ENCODE assay signal across 8 cellular contexts in the genomic region with DNA sequence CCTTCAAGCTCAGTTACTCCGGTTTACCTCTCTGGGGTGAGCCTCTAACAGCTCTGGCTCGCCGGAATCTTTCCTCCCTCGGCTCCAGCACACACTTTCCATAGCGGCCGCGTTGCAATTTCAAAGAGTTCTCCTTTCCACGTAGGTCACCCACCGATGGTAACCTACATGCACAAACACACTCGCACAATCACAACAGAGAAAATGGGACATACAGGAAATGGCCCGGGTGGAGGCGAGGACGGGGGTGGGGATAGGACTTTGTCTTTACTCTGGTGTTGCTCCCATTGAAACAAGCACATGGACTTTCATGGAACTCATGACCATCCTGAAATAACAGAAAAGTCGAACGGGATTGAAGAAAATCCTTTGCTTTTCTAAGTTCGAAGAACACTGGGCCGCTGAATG.
DNase-seq lines count a peak whose midpoint lies in the region; ATAC-seq lines count a peak whose summit lies in the region.

No MANE protein-coding gene starts in this region.

- peak; percentile 53 for DNase-seq in ELF-1 (ENCODE audit: low read depth, low spot score)
- DNase-seq in KBM-7 = peak; percentile 63
- peak; percentile 22 for DNase-seq in activated naive CD8-positive, alpha-beta T cell treated with anti-CD3 and anti-CD28 coated beads, Interleukin-2, amount 50 U/mL, for 24 hours
- peak; percentile 29 for DNase-seq in stimulated activated CD8-positive, alpha-beta memory T cell treated with anti-CD3 and anti-CD28 coated beads, Interleukin-4, amount 100 ng/mL, for 48 hours
- DNase-seq in NCI-H2196 treated with DMSO at 0.1 percent for 48 hours (lab: John Stamatoyannopoulos, UW; ENCODE audit: unreplicated experiment) = no peak

- H3K27me3 ChIP-seq in iPS-20b (ENCODE audit: insufficient read depth, low read length) = no peaks in the 10 kb centered on the region

- no peaks in the 10 kb centered on the region for H3K9me3 Mint-ChIP-seq in activated naive CD8-positive, alpha-beta T cell treated with anti-CD3 and anti-CD28 coated beads, Interleukin-2, amount 50 U/mL, for 24 hours

- peak overlapping the region; percentile 71 for H3K4me3 Mint-ChIP-seq in activated naive CD8-positive, alpha-beta T cell treated with anti-CD3 and anti-CD28 coated beads, Interleukin-2, amount 50 U/mL, for 24 hours

- H3K9me3 ChIP-seq in iPS-20b (ENCODE audit: insufficient read depth, low read depth, low read length) = no peaks in the 10 kb centered on the region

- H3K4me3 ChIP-seq in iPS-20b (ENCODE audit: low read length) = peak overlapping the region; percentile 87

- H3K4me1 Mint-ChIP-seq in activated naive CD8-positive, alpha-beta T cell treated with anti-CD3 and anti-CD28 coated beads, Interleukin-2, amount 50 U/mL, for 24 hours = peaks cover 13% of the 10 kb centered on the region

- in situ Hi-C loops in KBM-7 (cut with MboI; ENCODE audit: low pct_unique_long_range_greater_than_20kb, low sequenced_read_pairs) = no loop called here

- peak; percentile 42 for ATAC-seq in activated naive CD8-positive, alpha-beta T cell treated with anti-CD3 and anti-CD28 coated beads, Interleukin-2, amount 50 U/mL, for 24 hours
- ATAC-seq in GM21723 (IDR thresholded peaks at IDR 0.05; ENCODE audit: unreplicated experiment) = no peak
- ATAC-seq in HG02870 (IDR thresholded peaks at IDR 0.05; ENCODE audit: unreplicated experiment) = no peak

- peak overlapping the region; percentile 89 for H3K9ac ChIP-seq in iPS-20b (ENCODE audit: low read depth, low read length)

- peaks cover 47% of the 10 kb centered on the region for H3K27me3 Mint-ChIP-seq in activated naive CD8-positive, alpha-beta T cell treated with anti-CD3 and anti-CD28 coated beads, Interleukin-2, amount 50 U/mL, for 24 hours

- H3K27ac ChIP-seq in iPS-20b (ENCODE audit: low read length) = peak overlapping the region; percentile 16

- peaks cover 21% of the 10 kb centered on the region for H3K36me3 ChIP-seq in iPS-20b (ENCODE audit: insufficient read depth, low read depth, low read length)

- H3K27ac Mint-ChIP-seq in activated naive CD8-positive, alpha-beta T cell treated with anti-CD3 and anti-CD28 coated beads, Interleukin-2, amount 50 U/mL, for 24 hours = peak overlapping the region; percentile 61

- H3K36me3 Mint-ChIP-seq in activated naive CD8-positive, alpha-beta T cell treated with anti-CD3 and anti-CD28 coated beads, Interleukin-2, amount 50 U/mL, for 24 hours (ENCODE audit: low read depth) = no peaks in the 10 kb centered on the region

- peaks cover 14% of the 10 kb centered on the region; the same call in 1 of the 2 replicates for H3K4me1 ChIP-seq in iPS-20b (ENCODE audit: insufficient read depth, low read length)
